12 cellular contexts compared by ENCODE assay signal in the genomic region with DNA sequence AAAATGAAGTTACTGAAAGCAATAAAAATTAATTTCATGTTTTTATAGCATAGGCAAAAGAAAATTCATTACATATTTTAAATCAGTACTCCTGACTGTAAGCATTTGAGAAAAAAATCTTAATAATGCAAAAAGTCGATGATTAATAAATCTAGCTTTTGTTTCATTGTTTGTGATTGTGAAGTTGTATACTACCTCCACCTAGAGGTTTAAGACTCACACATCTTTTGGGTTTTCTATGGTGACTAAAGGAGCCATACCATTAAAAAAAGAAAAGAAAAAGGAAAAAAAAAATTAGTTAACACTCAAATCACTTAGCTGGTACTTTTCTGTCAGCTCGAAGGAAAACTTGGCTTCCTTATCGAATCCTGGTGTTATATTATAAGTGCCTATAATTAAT. TPM values are rescaled to one million over a fixed set of nuclear protein-coding genes. Genes with fewer than 3 reads are reported as not detected.
"Had no signal": no experiment of that assay in that cellular context is flagged by ENCODE, and none has a peak within 500 bp of the region (broad histone marks: within the 10 kb centered on the region; RNA-seq: fewer than 3 reads in every experiment).

No MANE protein-coding gene starts in this region.

- H3K9me3 ChIP-seq: esophagus muscularis mucosa had no signal

- ATAC-seq: left lobe of liver; natural killer cell; stimulated activated naive CD8-positive, alpha-beta T cell treated with anti-CD3 and anti-CD28 coated beads, Interleukin-15, amount 100 ng/mL, for 72 hours had no signal

- H3K9me3 Mint-ChIP-seq: stimulated activated naive CD8-positive, alpha-beta T cell treated with anti-CD3 and anti-CD28 coated beads, Interleukin-15, amount 100 ng/mL, for 72 hours; T-helper 1 cell treated with Interleukin-12 subunit alpha and Interleukin-12 subunit beta and Interleukin-4 antibody, amounts not matched to agents 30 μg/mL and 1 μg/mL, for 36 hours had no signal

- H3K27ac ChIP-seq: esophagus muscularis mucosa had no signal

- H3K4me1 Mint-ChIP-seq: natural killer cell had no signal

- H3K4me3 Mint-ChIP-seq: activated naive CD4-positive, alpha-beta T cell treated with anti-CD3 and anti-CD28 coated beads, Interleukin-2, amount 50 U/mL, for 24 hours; natural killer cell; stimulated activated naive CD8-positive, alpha-beta T cell treated with anti-CD3 and anti-CD28 coated beads, Interleukin-15, amount 100 ng/mL, for 72 hours; T-helper 1 cell treated with Interleukin-12 subunit alpha and Interleukin-12 subunit beta and Interleukin-4 antibody, amounts not matched to agents 30 μg/mL and 1 μg/mL, for 36 hours had no signal

- DNase-seq: activated T-cell treated with anti-CD3 and anti-CD28 coated beads, Interleukin-2, amount 50 U/mL, for 1 hour; central memory CD4-positive, alpha-beta T cell; glutamatergic neuron; natural killer cell; stimulated activated CD4-positive, alpha-beta T cell treated with anti-CD3 and anti-CD28 coated beads, Interleukin-15, amount 100 ng/mL, for 24 hours; stimulated activated CD4-positive, alpha-beta T cell treated with anti-CD3 and anti-CD28 coated beads, Interleukin-4, amount 100 ng/mL, for 4 hours; stimulated activated naive CD8-positive, alpha-beta T cell treated with anti-CD3 and anti-CD28 coated beads, Interleukin-15, amount 100 ng/mL, for 72 hours had no signal

- H3K27ac Mint-ChIP-seq: activated naive CD4-positive, alpha-beta T cell treated with anti-CD3 and anti-CD28 coated beads, Interleukin-2, amount 50 U/mL, for 24 hours; natural killer cell; stimulated activated naive CD8-positive, alpha-beta T cell treated with anti-CD3 and anti-CD28 coated beads, Interleukin-15, amount 100 ng/mL, for 72 hours; T-helper 1 cell treated with Interleukin-12 subunit alpha and Interleukin-12 subunit beta and Interleukin-4 antibody, amounts not matched to agents 30 μg/mL and 1 μg/mL, for 36 hours had no signal

- H3K36me3 ChIP-seq: esophagus muscularis mucosa had no signal

RNA-seq across cellular contexts. Expression of a gene that starts 2.0 kb away (rescaled TPM):
- total RNA-seq: left lobe of liver, natural killer cell, osteocyte had no signal
